In the genomic region with DNA sequence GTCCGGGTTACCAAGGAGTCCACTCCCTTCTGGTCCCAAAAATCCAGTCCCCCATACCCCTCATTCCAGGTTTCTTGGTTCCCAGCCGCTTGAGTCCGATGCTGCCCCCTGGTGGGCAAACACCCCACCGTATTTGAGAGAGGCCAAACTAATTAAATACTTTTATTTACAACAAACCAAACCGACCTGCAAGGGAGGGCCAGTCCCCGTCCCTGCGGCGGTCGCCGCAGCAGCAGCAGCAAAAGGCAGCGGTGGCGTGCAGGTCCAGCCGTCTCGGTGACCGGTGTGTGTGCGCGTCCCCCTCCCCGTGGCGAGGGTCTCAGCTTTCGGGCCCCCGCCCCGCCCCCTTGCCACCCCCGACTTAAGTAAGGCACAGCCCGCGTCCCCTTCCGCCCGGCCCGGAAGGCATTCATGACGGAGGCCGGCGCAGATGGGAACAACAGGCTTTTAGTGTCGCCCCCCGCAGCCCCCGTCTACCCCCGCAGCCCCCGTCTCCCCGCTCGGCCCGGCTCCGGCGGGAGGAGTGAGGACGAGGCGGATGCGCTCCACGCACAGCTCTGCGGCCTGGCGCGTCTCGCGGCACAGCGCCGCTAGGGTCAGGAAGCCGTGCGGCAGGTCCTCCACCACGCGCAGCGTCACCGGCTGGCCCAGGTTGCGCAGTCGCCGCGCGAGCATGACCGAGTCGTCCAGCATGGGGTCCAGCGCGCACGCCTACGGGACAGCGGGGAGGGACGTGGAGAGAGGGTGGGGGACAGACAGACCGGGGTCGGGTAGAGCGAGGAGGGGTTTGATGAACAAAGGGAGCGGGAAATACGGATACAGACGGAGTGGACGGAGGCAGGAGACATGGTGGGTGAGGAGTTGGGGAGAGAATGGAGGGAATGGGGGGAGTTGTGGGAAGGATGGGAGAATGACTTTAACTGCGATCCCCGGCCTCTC, we compare ENCODE assay signal across 8 cellular contexts. TPM values are rescaled to one million over a fixed set of nuclear protein-coding genes. Genes with fewer than 3 reads are reported as not detected.
DNase-seq lines count a peak whose midpoint lies in the region; ATAC-seq and TF ChIP-seq lines count a peak whose summit lies in the region.

No MANE protein-coding gene starts in this region.

- no peaks in the 10 kb centered on the region for H3K27me3 ChIP-seq in CD8-positive, alpha-beta memory T cell (ENCODE audit: insufficient read depth, low read length, poor library complexity, severe bottlenecking)
- H3K27me3 ChIP-seq in Peyer's patch, result no peaks in the 10 kb centered on the region

- peaks cover 32 to 50% (median 39%) of the 10 kb centered on the region in 3 donors for H3K4me1 Mint-ChIP-seq in CD8-positive, alpha-beta memory T cell
- H3K4me1 Mint-ChIP-seq in nephron, result peaks cover 17% of the 10 kb centered on the region

- H3K4me3 Mint-ChIP-seq in CD8-positive, alpha-beta memory T cell, result peak overlapping the region; percentile 81 to 92 (median 84)
- peak overlapping the region; percentile 89 to 91 (median 91) for H3K4me3 Mint-ChIP-seq in nephron

- ATAC-seq in HG02870 (IDR thresholded peaks at IDR 0.05; ENCODE audit: unreplicated experiment), result no peak

- no peaks in the 10 kb centered on the region for H3K36me3 ChIP-seq in CD8-positive, alpha-beta memory T cell (ENCODE audit: insufficient read depth, low read length)
- peaks cover 0 to 15% (median 0%) of the 10 kb centered on the region in 3 donors for H3K36me3 ChIP-seq in Peyer's patch

- no peaks in the 10 kb centered on the region for H3K27me3 Mint-ChIP-seq in CD8-positive, alpha-beta memory T cell
- H3K27me3 Mint-ChIP-seq in nephron (ENCODE audit: low read depth), result peaks cover 8% of the 10 kb centered on the region

- TF ChIP-seq POLR2A in Peyer's patch (IDR thresholded peaks at IDR 0.05), result no peak

- POLR2A ChIA-PET in CD8-positive, alpha-beta memory T cell (lab: Charles Lee), result no interaction called here

- DNase-seq in CD8-positive, alpha-beta memory T cell, result peak; percentile 61 to 83 (median 70)
- peak in 68 of 76 experiments; percentile 12 to 87 (median 62) for DNase-seq in HUDEP-2 (lab: John Stamatoyannopoulos, UW; ENCODE audit: unreplicated experiment in 76 of 76)
- DNase-seq in Peyer's patch, result peak; percentile 83 to 94 (median 93)
- DNase-seq in activated effector memory CD4-positive, alpha-beta T cell treated with Interleukin-2 at 50 U/mL for 16 hours, result peak; percentile 63
- peak; percentile 83 for DNase-seq in fibroblast of the aortic adventitia (ENCODE audit: low read depth)
- DNase-seq in stimulated activated naive CD4-positive, alpha-beta T cell treated with Interleukin-2 at 50 U/mL for 16 hours (lab: John Stamatoyannopoulos, UW), result peak; percentile 65

- TF ChIP-seq CTCF in Peyer's patch (IDR thresholded peaks at IDR 0.05) (peak; percentile 64 to 93 (median 76)), fibroblast of the aortic adventitia (IDR thresholded peaks at IDR 0.05; ENCODE audit: insufficient read depth, low read length) (peak; percentile 85), nephron (IDR thresholded peaks at IDR 0.05; ENCODE audit: unreplicated experiment in 3 of 3) (peak; percentile 80 to 88 (median 87))

- H3K4me3 ChIP-seq in CD8-positive, alpha-beta memory T cell (ENCODE audit: low read length), result peak overlapping the region; percentile 59
- H3K4me3 ChIP-seq in Peyer's patch, result peak overlapping the region; percentile 52 to 64 (median 58)
- H3K4me3 ChIP-seq in fibroblast of the aortic adventitia (ENCODE audit: low read depth, low read length), result peak overlapping the region; percentile 66

- CTCF ChIA-PET in CD8-positive, alpha-beta memory T cell (lab: Charles Lee), result interaction anchor here (0.7 to 2.5 kb wide), 9 partner anchors 9 to 293 kb away, joined by 3 to 11 read pairs (median 4); partner anchors contain the start of gene POU2F2

- H3K27ac Mint-ChIP-seq in CD8-positive, alpha-beta memory T cell, result peak overlapping the region; percentile 22 to 89 (median 81)
- peak overlapping the region; percentile 45 to 65 (median 52) for H3K27ac Mint-ChIP-seq in nephron

- H3K4me1 ChIP-seq in CD8-positive, alpha-beta memory T cell (ENCODE audit: insufficient read depth, low read length), result peaks cover 19% of the 10 kb centered on the region
- H3K4me1 ChIP-seq in Peyer's patch, result peaks cover 0 to 14% (median 8%) of the 10 kb centered on the region in 4 donors

- peaks cover 0 to 7% (median 0%) of the 10 kb centered on the region in 3 donors for H3K36me3 Mint-ChIP-seq in CD8-positive, alpha-beta memory T cell
- H3K36me3 Mint-ChIP-seq in nephron (ENCODE audit: low read depth), result peaks cover 12% of the 10 kb centered on the region

- no peaks in the 10 kb centered on the region for H3K9me3 Mint-ChIP-seq in CD8-positive, alpha-beta memory T cell
- no peaks in the 10 kb centered on the region for H3K9me3 Mint-ChIP-seq in nephron

- no peaks in the 10 kb centered on the region for H3K9me3 ChIP-seq in CD8-positive, alpha-beta memory T cell (ENCODE audit: low read length)
- H3K9me3 ChIP-seq in Peyer's patch, result no peaks in the 10 kb centered on the region

- peak overlapping the region; percentile 38 for H3K27ac ChIP-seq in CD8-positive, alpha-beta memory T cell (ENCODE audit: low read depth, low read length)
- peak overlapping the region; percentile 28 to 83 (median 50) for H3K27ac ChIP-seq in Peyer's patch

RNA-seq across cellular contexts. Expression of gene CNFN, which starts 11.5 kb away (rescaled TPM):
- total RNA-seq in CD8-positive, alpha-beta memory T cell, result not detected
- not detected for polyA plus RNA-seq in CD8-positive, alpha-beta memory T cell
- total RNA-seq in Peyer's patch (1 to 10 TPM in 1 of 4 donors, not detected in 3; 3.8 TPM), fibroblast of the aortic adventitia (ENCODE audit: low replicate concordance) (not detected in 2 replicates)

RNA-seq across cellular contexts. Expression of gene LIPE, which starts 25.6 kb away (rescaled TPM):
- total RNA-seq in CD8-positive, alpha-beta memory T cell, result 10 to 100 TPM; 22.2 to 22.7 TPM
- 5.0 TPM for polyA plus RNA-seq in CD8-positive, alpha-beta memory T cell
- 10 to 100 TPM; 28.9 to 46.6 (median 34.8) TPM for total RNA-seq in Peyer's patch
- 1.4 and 1.6 TPM in 2 replicates for total RNA-seq in fibroblast of the aortic adventitia (ENCODE audit: low replicate concordance)

RNA-seq across cellular contexts. Expression of gene CXCL17, which starts 41.1 kb away (rescaled TPM):
- total RNA-seq in CD8-positive, alpha-beta memory T cell, result not detected
- not detected for polyA plus RNA-seq in CD8-positive, alpha-beta memory T cell
- total RNA-seq in Peyer's patch (not detected), fibroblast of the aortic adventitia (ENCODE audit: low replicate concordance) (not detected in 2 replicates)
